ENCODE assay signal across 1 cellular context in the genomic region with DNA sequence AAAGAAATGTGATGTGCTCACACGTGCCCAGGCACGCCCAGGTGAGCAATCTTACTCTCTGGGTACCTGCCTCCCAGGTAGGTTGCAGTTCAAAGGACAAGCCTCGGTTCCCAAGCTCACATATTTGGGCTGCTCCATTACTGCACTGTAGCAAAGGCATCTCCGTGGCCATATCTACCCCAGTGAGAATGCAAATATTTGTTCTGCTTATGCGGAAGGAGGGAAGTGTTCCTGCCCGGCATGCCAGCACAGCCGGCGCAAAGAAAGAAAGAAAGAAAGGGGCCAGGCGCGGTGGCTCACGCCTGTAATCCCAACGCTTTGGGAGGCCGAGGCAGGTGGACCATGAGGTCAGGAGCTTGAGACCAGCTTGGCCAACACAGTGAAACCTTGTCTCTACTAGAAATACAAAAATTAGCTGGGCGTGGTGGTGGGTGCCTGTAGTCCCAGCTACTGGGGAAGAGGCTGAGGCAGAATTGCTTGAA.
TF ChIP-seq lines count a peak whose summit lies in the region.

No MANE protein-coding gene starts in this region.

TF ChIP-seq in A549, 52 proteins besides CTCF, POLR2A, EP300 and RAD21:
- TF ChIP-seq, protein P1, sequence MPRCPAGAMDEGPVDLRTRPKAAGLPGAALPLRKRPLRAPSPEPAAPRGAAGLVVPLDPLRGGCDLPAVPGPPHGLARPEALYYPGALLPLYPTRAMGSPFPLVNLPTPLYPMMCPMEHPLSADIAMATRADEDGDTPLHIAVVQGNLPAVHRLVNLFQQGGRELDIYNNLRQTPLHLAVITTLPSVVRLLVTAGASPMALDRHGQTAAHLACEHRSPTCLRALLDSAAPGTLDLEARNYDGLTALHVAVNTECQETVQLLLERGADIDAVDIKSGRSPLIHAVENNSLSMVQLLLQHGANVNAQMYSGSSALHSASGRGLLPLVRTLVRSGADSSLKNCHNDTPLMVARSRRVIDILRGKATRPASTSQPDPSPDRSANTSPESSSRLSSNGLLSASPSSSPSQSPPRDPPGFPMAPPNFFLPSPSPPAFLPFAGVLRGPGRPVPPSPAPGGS (IDR thresholded peaks at IDR 0.05), result no peak
- TF ChIP-seq CHD2 (IDR thresholded peaks at IDR 0.05; ENCODE audit: low read length, partially characterized antibody) (no peak), TFCP2L1 (CRISPR knock-in tag; IDR thresholded peaks at IDR 0.05) (no peak), GATA3 (IDR thresholded peaks at IDR 0.05; ENCODE audit: borderline replicate concordance) (no peak), RNF2 (IDR thresholded peaks at IDR 0.05; ENCODE audit: borderline replicate concordance, low read depth) (no peak), HEYL (CRISPR knock-in tag; IDR thresholded peaks at IDR 0.05) (no peak), ZSCAN20 (CRISPR knock-in tag; IDR thresholded peaks at IDR 0.05) (no peak), SREBF2 (IDR thresholded peaks at IDR 0.05) (no peak), FOXS1 (CRISPR knock-in tag; IDR thresholded peaks at IDR 0.05) (no peak), HDAC2 (IDR thresholded peaks at IDR 0.05) (no peak), SMC3 (IDR thresholded peaks at IDR 0.05) (no peak)
- TF ChIP-seq, protein P2, sequence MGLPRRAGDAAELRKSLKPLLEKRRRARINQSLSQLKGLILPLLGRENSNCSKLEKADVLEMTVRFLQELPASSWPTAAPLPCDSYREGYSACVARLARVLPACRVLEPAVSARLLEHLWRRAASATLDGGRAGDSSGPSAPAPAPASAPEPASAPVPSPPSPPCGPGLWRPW (IDR thresholded peaks at IDR 0.05), result no peak
- TF ChIP-seq, protein P3, sequence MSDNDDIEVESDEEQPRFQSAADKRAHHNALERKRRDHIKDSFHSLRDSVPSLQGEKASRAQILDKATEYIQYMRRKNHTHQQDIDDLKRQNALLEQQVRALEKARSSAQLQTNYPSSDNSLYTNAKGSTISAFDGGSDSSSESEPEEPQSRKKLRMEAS (IDR thresholded peaks at IDR 0.05), result no peak
- TF ChIP-seq, protein P4, sequence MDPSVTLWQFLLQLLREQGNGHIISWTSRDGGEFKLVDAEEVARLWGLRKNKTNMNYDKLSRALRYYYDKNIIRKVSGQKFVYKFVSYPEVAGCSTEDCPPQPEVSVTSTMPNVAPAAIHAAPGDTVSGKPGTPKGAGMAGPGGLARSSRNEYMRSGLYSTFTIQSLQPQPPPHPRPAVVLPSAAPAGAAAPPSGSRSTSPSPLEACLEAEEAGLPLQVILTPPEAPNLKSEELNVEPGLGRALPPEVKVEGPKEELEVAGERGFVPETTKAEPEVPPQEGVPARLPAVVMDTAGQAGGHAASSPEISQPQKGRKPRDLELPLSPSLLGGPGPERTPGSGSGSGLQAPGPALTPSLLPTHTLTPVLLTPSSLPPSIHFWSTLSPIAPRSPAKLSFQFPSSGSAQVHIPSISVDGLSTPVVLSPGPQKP (IDR thresholded peaks at IDR 0.05; ENCODE audit: low read depth, low read length), result no peak
